In genomic region chr9:36318212-36318802, GRCh38 we compare ENCODE assay signal across 23 cellular contexts.
DNase-seq lines count a peak whose midpoint lies in the region; ATAC-seq and TF ChIP-seq lines count a peak whose summit lies in the region.
"Had no signal": no experiment of that assay in that cellular context is flagged by ENCODE, and none has a peak within 500 bp of the region (broad histone marks: within the 10 kb centered on the region; RNA-seq: fewer than 3 reads in every experiment).

No MANE protein-coding gene starts in this region.

- TF ChIP-seq POLR2A in IMR-90 (IDR thresholded peaks at IDR 0.05; ENCODE audit: low read depth, low read length) (no peak), body of pancreas (IDR thresholded peaks at IDR 0.05) (no peak)

- H3K4ac ChIP-seq in IMR-90 (ENCODE audit: low read depth, low read length) = no peak overlapping the region

- CTCF ChIA-PET in IMR-90 (lab: Yijun Ruan, JAX) = no interaction called here

- H3K9me3 ChIP-seq in IMR-90 (ENCODE audit: control insufficient read depth, insufficient read depth, low read length) = no peaks in the 10 kb centered on the region
- no peaks in the 10 kb centered on the region for H3K9me3 ChIP-seq in body of pancreas
- H3K9me3 ChIP-seq: SK-N-SH, thoracic aorta had no signal

- H3K9me1 ChIP-seq in IMR-90 (ENCODE audit: insufficient read depth, low read length) = no peaks in the 10 kb centered on the region

- no peak overlapping the region for H4K8ac ChIP-seq in IMR-90 (ENCODE audit: low read depth in 2 of 2, low read length in 2 of 2)

- no peaks in the 10 kb centered on the region for H3K4me1 ChIP-seq in IMR-90 (ENCODE audit: control insufficient read depth, insufficient read depth, low read length)
- peaks cover 46% of the 10 kb centered on the region for H3K4me1 ChIP-seq in body of pancreas

- TF ChIP-seq RAD21 in IMR-90 (IDR thresholded peaks at IDR 0.05; ENCODE audit: low read length) = no peak

- H2BK5ac ChIP-seq in IMR-90 (ENCODE audit: low read depth, low read length, poor library complexity, severe bottlenecking) = no peak overlapping the region

- no peak overlapping the region for H2AK5ac ChIP-seq in IMR-90 (ENCODE audit: low read depth, low read length)

- no peak overlapping the region for H3K18ac ChIP-seq in IMR-90 (ENCODE audit: low read depth, low read length)

- H3K27ac ChIP-seq in IMR-90 (ENCODE audit: insufficient read depth, low read length) = no peak overlapping the region
- peak overlapping the region in 3 of 4 donors; percentile 73 to 90 (median 79) for H3K27ac ChIP-seq in body of pancreas
- H3K27ac ChIP-seq in substantia nigra (ENCODE audit: low read depth, low read length, poor library complexity, severe bottlenecking) = peak overlapping the region; percentile 84
- H3K27ac ChIP-seq: cardiac muscle cell, thoracic aorta had no signal

- no peak overlapping the region for H2BK15ac ChIP-seq in IMR-90 (ENCODE audit: low read depth, low read length)

- DNase-seq in IMR-90 = no peak
- DNase-seq in body of pancreas = no peak
- DNase-seq in left colon = peak; percentile 55 to 68
- DNase-seq in substantia nigra (lab: John Stamatoyannopoulos, UW) = no peak
- DNase-seq in G401 (ENCODE audit: low spot score) = no peak
- DNase-seq in H4 (ENCODE audit: low spot score) = no peak
- no peak for DNase-seq in HuH-7.5 (ENCODE audit: low spot score)
- DNase-seq: activated CD4-positive, alpha-beta T cell treated with anti-CD3 and anti-CD28 coated beads for 1 hour; activated CD8-positive, alpha-beta T cell treated with anti-CD3 and anti-CD28 coated beads for 36 hours; activated effector memory CD4-positive, alpha-beta T cell treated with anti-CD3 and anti-CD28 coated beads, Interleukin-2, amount 50 U/mL, for 16 hours; activated naive CD8-positive, alpha-beta T cell treated with anti-CD3 and anti-CD28 coated beads for 36 hours; aorta; HCEC 1CT; islet precursor cell; KG1; NCI-H1436; NCI-H2081 treated with DMSO at 0.1 percent for 48 hours; NCI-H748 treated with DMSO at 0.1 percent for 48 hours; SK-N-SH; stimulated activated naive CD4-positive, alpha-beta T cell had no signal

- H4K91ac ChIP-seq in IMR-90 (ENCODE audit: insufficient read depth, low read depth, low read length) = no peak overlapping the region

- H3K23ac ChIP-seq in IMR-90 (ENCODE audit: low read depth, low read length) = no peak overlapping the region

- no peak overlapping the region for H2AFZ ChIP-seq in IMR-90 (replicated peaks; ENCODE audit: low read length, poor library complexity)

- ATAC-seq in IMR-90 (ENCODE audit: low read depth) (no peak), body of pancreas (no peak), left colon (peak; percentile 42), GM19351 (IDR thresholded peaks at IDR 0.05; ENCODE audit: unreplicated experiment) (no peak)
- ATAC-seq: activated CD8-positive, alpha-beta T cell treated with anti-CD3 and anti-CD28 coated beads for 36 hours had no signal

- no TSS peak for BruUV-seq in IMR-90 (replicated peaks; lab: Mats Ljungman, UMichigan)

- no peaks in the 10 kb centered on the region for H3K79me1 ChIP-seq in IMR-90 (ENCODE audit: low read depth in 1 of 2, low read length in 2 of 2)

- H2BK20ac ChIP-seq in IMR-90 (ENCODE audit: low read depth, low read length) = no peak overlapping the region

- H3K27me3 ChIP-seq in IMR-90 (ENCODE audit: control insufficient read depth, insufficient read depth, low read length) (peaks cover 3% of the 10 kb centered on the region; the same call in 1 of the 2 replicates), body of pancreas (no peaks in the 10 kb centered on the region)
- H3K27me3 ChIP-seq: cardiac muscle cell had no signal

- H2BK120ac ChIP-seq in IMR-90 (ENCODE audit: low read depth, low read length) = no peak overlapping the region

- no CpG with 5 or more reads among the region's 14 CpGs for WGBS in IMR-90 (ENCODE audit: extremely low coverage in 2 of 2, insufficient read length in 1 of 2), 2 experiments
- WGBS in body of pancreas, 2 donors = 80 to 82% methylated on average over 14 of the region's 14 CpGs

- H3K9ac ChIP-seq in IMR-90 (ENCODE audit: low read depth, low read length) = no peak overlapping the region
- H3K9ac ChIP-seq: SK-N-SH had no signal

- H4K5ac ChIP-seq in IMR-90 (ENCODE audit: low read depth, low read length) = no peak overlapping the region

- H2AK9ac ChIP-seq in IMR-90 (replicated peaks; ENCODE audit: low read depth, low read length, poor library complexity) = no peak overlapping the region

- no peak for TF ChIP-seq CTCF in IMR-90 (conservative IDR thresholded peaks at IDR 0.05; ENCODE audit: low read depth, low read length)
- no peak for TF ChIP-seq CTCF in body of pancreas (IDR thresholded peaks at IDR 0.05)

- H3K56ac ChIP-seq in IMR-90 (ENCODE audit: extremely low read depth, insufficient read depth, low read length) = no peak overlapping the region

- dilution Hi-C loops in IMR-90 (cut with HindIII; ENCODE audit: low sequenced_read_pairs, unreplicated experiment) = no loop called here

- H3K14ac ChIP-seq in IMR-90 (replicated peaks; ENCODE audit: low read depth, low read length) = no peak overlapping the region

- intact Hi-C loops in IMR-90 (cut with micrococcal nuclease) = no loop called here
- intact Hi-C loops in body of pancreas (cut with DNase I) = no loop called here
- intact Hi-C loops in left colon (cut with DNase I, micrococcal nuclease) = no loop called here

- POLR2A ChIA-PET in IMR-90 (lab: Charles Lee; ENCODE audit: unreplicated experiment) = no interaction called here

- no peaks in the 10 kb centered on the region for H4K20me1 ChIP-seq in IMR-90 (ENCODE audit: insufficient read depth, low read length)

- in situ Hi-C loops in IMR-90 (cut with MboI; ENCODE audit: low sequenced_read_pairs) (no loop called here), G401 (cut with HindIII; ENCODE audit: low sequenced_read_pairs) (no loop called here)

- H3K36me3 ChIP-seq in IMR-90 (ENCODE audit: control insufficient read depth, insufficient read depth, low read length) (no peaks in the 10 kb centered on the region), body of pancreas (replicated peaks in 1 of 2; ENCODE audit: insufficient read depth in 1 of 2, low read depth in 2 of 2) (no peaks in the 10 kb centered on the region)
- H3K36me3 ChIP-seq: cardiac muscle cell, thoracic aorta had no signal

- H3K4me2 ChIP-seq in IMR-90 (ENCODE audit: low read depth, low read length) = no peak overlapping the region
- H3K4me2 ChIP-seq: SK-N-SH had no signal

- H3K4me3 ChIP-seq in IMR-90 (ENCODE audit: insufficient read depth, low read depth, low read length) = no peak overlapping the region
- H3K4me3 ChIP-seq in body of pancreas = no peak overlapping the region
- H3K4me3 ChIP-seq: cardiac muscle cell, thoracic aorta had no signal

TF ChIP-seq in IMR-90, 13 proteins besides CTCF, POLR2A, EP300 and RAD21:
- TF ChIP-seq MAZ (IDR thresholded peaks at IDR 0.05; ENCODE audit: borderline replicate concordance, low read depth, low read length) = no peak
- TF ChIP-seq BHLHE40 (IDR thresholded peaks at IDR 0.05; ENCODE audit: low read depth, low read length) = no peak
- 0 out of 2 replicates have a peak, but pooled peaks have one; percentile 11 for TF ChIP-seq CEBPB (IDR thresholded peaks at IDR 0.05; ENCODE audit: low read depth, low read length)
TF ChIP-seq in IMR-90: peak in this region for 1.

Comparison
In these comparisons a context has a peak if more than half of its experiments do, and no peak if none do; other contexts are left out.
1. DNase-seq: peak in left colon (2 of 2); none in IMR-90 (single experiment), body of pancreas (0 of 4), substantia nigra (0 of 49), G401 (single experiment), H4 (single experiment) and HuH-7.5 (single experiment).